17 cellular contexts compared by ENCODE assay signal in the genomic region with DNA sequence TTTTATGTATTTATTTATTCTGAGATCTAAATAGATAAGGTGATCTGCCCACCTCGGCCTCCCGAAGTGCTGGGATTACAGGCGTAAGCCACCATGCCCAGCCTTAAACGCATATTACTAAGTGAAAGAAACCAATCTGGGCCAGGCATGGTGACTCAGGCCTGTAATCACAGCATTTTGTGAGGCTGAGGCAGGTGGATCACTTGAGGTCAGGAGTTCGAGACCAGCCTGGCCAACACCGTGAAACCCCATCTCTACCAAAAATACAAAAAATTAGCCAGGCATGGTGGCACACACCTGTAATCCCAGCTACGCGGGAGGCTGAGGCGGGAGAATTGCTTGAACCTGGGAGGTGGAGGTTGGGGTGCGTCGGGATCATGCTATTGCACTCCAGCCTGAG. TPM values are rescaled to one million over a fixed set of nuclear protein-coding genes. Genes with fewer than 3 reads are reported as not detected.
"Had no signal": no experiment of that assay in that cellular context is flagged by ENCODE, and none has a peak within 500 bp of the region (broad histone marks: within the 10 kb centered on the region; RNA-seq: fewer than 3 reads in every experiment).

No MANE protein-coding gene starts in this region.

RNA-seq across cellular contexts. Expression of a gene that starts 56.9 kb away (rescaled TPM):
- total RNA-seq: hepatocyte, left cardiac atrium, left colon, left lobe of liver, left ventricle myocardium inferior, left ventricle myocardium superior, liver, lower leg skin, lung microvascular endothelial cell, mesothelial cell of epicardium, mucosa of descending colon, mucosa of gallbladder, myocyte had no signal
- polyA plus RNA-seq: immature natural killer cell; keratinocyte; mammary epithelial cell; naive thymus-derived CD4-positive, alpha-beta T cell had no signal
